In genomic region chr2:8459474-8459873, GRCh38 we compare ENCODE assay signal across 21 cellular contexts.
A peak's percentile ranks its signal among the peaks of the same experiment; 100 is the strongest.
DNase-seq lines count a peak whose midpoint lies in the region; ATAC-seq, FAIRE-seq and TF ChIP-seq lines count a peak whose summit lies in the region.
"Had no signal": no experiment of that assay in that cellular context is flagged by ENCODE, and none has a peak within 500 bp of the region (broad histone marks: within the 10 kb centered on the region; RNA-seq: fewer than 3 reads in every experiment).

No MANE protein-coding gene starts in this region.

- TF ChIP-seq EP300 in HepG2 (IDR thresholded peaks at IDR 0.05; ENCODE audit: low read depth in 2 of 2, low read length in 2 of 2) (no peak), HepG2 (CRISPR knock-in tag; IDR thresholded peaks at IDR 0.05; ENCODE audit: borderline replicate concordance) (no peak), K562 (IDR thresholded peaks at IDR 0.05; ENCODE audit: low read length) (no peak), stomach (IDR thresholded peaks at IDR 0.05) (no peak)

- BruUV-seq in HepG2 (replicated peaks; lab: Mats Ljungman, UMichigan) = no TSS peak
- BruUV-seq in K562 (replicated peaks; lab: Mats Ljungman, UMichigan) = no TSS peak

- H3K4me1 ChIP-seq in liver (ENCODE audit: control insufficient read depth in 4 of 4, insufficient read depth in 4 of 4, low read length in 3 of 4) (peaks cover 3 to 37% (median 21%) of the 10 kb centered on the region in 4 donors), HepG2 (ENCODE audit: insufficient read depth, low read length) (no peaks in the 10 kb centered on the region), K562 (replicated peaks in 1 of 2; ENCODE audit: control insufficient read depth in 2 of 2, insufficient read depth in 2 of 2, low read length in 2 of 2) (peaks cover 0 to 5% of the 10 kb centered on the region in 2 experiments; a peak in 1 of 5 replicates), stomach (peaks cover 21 to 29% (median 25%) of the 10 kb centered on the region in 4 donors)
- H3K4me1 ChIP-seq: A549 had no signal

- CTCF ChIA-PET in HepG2 (lab: Yijun Ruan, JAX; ENCODE audit: low intra/inter-chr PET ratio, low total read pairs) = no interaction called here
- CTCF ChIA-PET in K562 (lab: Yijun Ruan, JAX; ENCODE audit: low intra/inter-chr PET ratio) = no interaction called here

- in situ Hi-C loops in HepG2 (cut with HindIII; ENCODE audit: extremely low pct_ligation_motif_present, low pct_unique_long_range_greater_than_20kb) (no loop called here), K562 (cut with MboI) (no loop called here)

- H3K9ac ChIP-seq in liver (ENCODE audit: low read depth in 1 of 2, low read length in 2 of 2) (no peak overlapping the region), HepG2 (ENCODE audit: insufficient read depth, low read depth, low read length) (no peak overlapping the region), K562 (ENCODE audit: insufficient read depth in 1 of 2, low read depth in 2 of 2, low read length in 2 of 2) (no peak overlapping the region)

- H3K27me3 ChIP-seq in liver (ENCODE audit: control insufficient read depth in 4 of 4, insufficient read depth in 4 of 4, low read length in 3 of 4) (no peaks in the 10 kb centered on the region), HepG2 (ENCODE audit: control insufficient read depth in 1 of 2, insufficient read depth in 2 of 2, low read length in 2 of 2) (peaks cover 0 to 57% of the 10 kb centered on the region in 2 experiments; a peak in 3 of 5 replicates), K562 (ENCODE audit: control insufficient read depth in 2 of 2, insufficient read depth in 2 of 2, low read length in 2 of 2) (peaks cover 48 to 66% of the 10 kb centered on the region in 2 experiments), stomach (peaks cover 0 to 27% (median 6%) of the 10 kb centered on the region in 3 donors)
- H3K27me3 ChIP-seq: BE2C had no signal

- 90% methylated on average over 3 of the region's 3 CpGs for WGBS in liver
- WGBS in HepG2 (ENCODE audit: low lambda C conversion rate) = 43% methylated on average over 3 of the region's 3 CpGs
- 0% methylated on average over 3 of the region's 3 CpGs for WGBS in K562 (ENCODE audit: insufficient coverage, low coverage, missing lambda C conversion rate)
- WGBS in stomach, 5 donors = 95 to 100% (median 98%) methylated on average over 3 of the region's 3 CpGs

- peak overlapping the region; percentile 43 to 75 for H3K27ac ChIP-seq in liver (ENCODE audit: low read depth in 1 of 2, low read length in 2 of 2)
- no peak overlapping the region for H3K27ac ChIP-seq in HepG2 (ENCODE audit: extremely low read length, insufficient read depth, low read length)
- H3K27ac ChIP-seq in K562 (ENCODE audit: extremely low read depth, low read depth, low read length) = no peak overlapping the region
- H3K27ac ChIP-seq in stomach = no peak overlapping the region
- H3K27ac ChIP-seq: A549 had no signal

- H3K79me2 ChIP-seq in HepG2 (ENCODE audit: insufficient read depth, low read length) = no peaks in the 10 kb centered on the region
- no peaks in the 10 kb centered on the region for H3K79me2 ChIP-seq in K562 (ENCODE audit: control insufficient read depth, insufficient read depth, low read length)

- H3K4me3 ChIP-seq in liver (ENCODE audit: low read depth in 1 of 3, low read length in 3 of 3) (no peak overlapping the region), HepG2 (replicated peaks in 1 of 3; ENCODE audit: insufficient read depth in 1 of 3, low read depth in 2 of 3, low read length in 3 of 3) (no peak overlapping the region), K562 (no peak overlapping the region), stomach (no peak overlapping the region)
- H3K4me3 ChIP-seq: A549 had no signal

- FAIRE-seq in HepG2 (lab: Jason Lieb, UNC) = no peak
- FAIRE-seq in K562 (lab: Jason Lieb, UNC) = no peak
- FAIRE-seq: A549, D721Med, G401.6, GM12892, HTR-8/SVneo had no signal

- POLR2A ChIA-PET in HepG2 (lab: Yijun Ruan, JAX) (no interaction called here), K562 (lab: Yijun Ruan, JAX) (interaction anchor here (0.6 kb wide), 1 partner anchor 9 kb away, joined by 3 read pairs; no protein-coding TSS in a partner anchor)

- no peak overlapping the region for H3K4me2 ChIP-seq in HepG2 (ENCODE audit: low read depth, low read length)
- H3K4me2 ChIP-seq in K562 (ENCODE audit: insufficient read depth, low read length) = no peak overlapping the region
- H3K4me2 ChIP-seq: A549 had no signal

- H2AFZ ChIP-seq in HepG2 (ENCODE audit: low read length) = no peak overlapping the region
- no peak overlapping the region for H2AFZ ChIP-seq in K562 (ENCODE audit: low read depth, low read length)

- H3K36me3 Mint-ChIP-seq in natural killer cell = no peaks in the 10 kb centered on the region
- no peaks in the 10 kb centered on the region for H3K36me3 Mint-ChIP-seq in osteocyte (ENCODE audit: unreplicated experiment)
- H3K36me3 Mint-ChIP-seq: CD8-positive, alpha-beta T cell had no signal

- ATAC-seq in HepG2 = no peak
- no peak for ATAC-seq in K562
- no peak for ATAC-seq in natural killer cell
- no peak for ATAC-seq in HG03108 (IDR thresholded peaks at IDR 0.05; ENCODE audit: unreplicated experiment)
- ATAC-seq: A549; CD8-positive, alpha-beta T cell had no signal

- TF ChIP-seq RAD21 in liver (IDR thresholded peaks at IDR 0.05) (no peak), HepG2 (CRISPR knock-in tag; IDR thresholded peaks at IDR 0.05) (no peak), K562 (CRISPR knock-in tag; conservative IDR thresholded peaks at IDR 0.05 in 1 of 2, IDR thresholded peaks at IDR 0.05 in 1 of 2) (no peak)

- TF ChIP-seq CTCF in liver (IDR thresholded peaks at IDR 0.05; ENCODE audit: low read depth, low read length, missing input control) (no peak), HepG2 (CRISPR knock-in tag; IDR thresholded peaks at IDR 0.05) (no peak), K562 (IDR thresholded peaks at IDR 0.05 in 2 of 3, conservative IDR thresholded peaks at IDR 0.05 in 1 of 3; ENCODE audit: insufficient read depth in 2 of 3, low read depth in 1 of 3, low read length in 3 of 3) (no peak), natural killer cell (IDR thresholded peaks at IDR 0.05) (no peak), stomach (IDR thresholded peaks at IDR 0.05) (no peak), osteocyte (IDR thresholded peaks at IDR 0.05) (no peak)

- no peaks in the 10 kb centered on the region for H3K9me1 ChIP-seq in K562 (ENCODE audit: control insufficient read depth, insufficient read depth, low read length)

- peaks cover 76 to 79% of the 10 kb centered on the region in 2 donors for H3K4me1 Mint-ChIP-seq in natural killer cell
- H3K4me1 Mint-ChIP-seq in osteocyte (ENCODE audit: unreplicated experiment) = no peaks in the 10 kb centered on the region

- H4K20me1 ChIP-seq in HepG2 (ENCODE audit: insufficient read depth, low read length) (no peaks in the 10 kb centered on the region), K562 (replicated peaks; ENCODE audit: control insufficient read depth, insufficient read depth, low read length) (no peaks in the 10 kb centered on the region; the same call in 1 of the 2 replicates)

- H3K9me3 Mint-ChIP-seq in natural killer cell = no peaks in the 10 kb centered on the region
- no peaks in the 10 kb centered on the region for H3K9me3 Mint-ChIP-seq in osteocyte (ENCODE audit: unreplicated experiment)
- H3K9me3 Mint-ChIP-seq: CD8-positive, alpha-beta T cell; H9 had no signal

- intact Hi-C loops in HepG2 (cut with micrococcal nuclease; ENCODE audit: unreplicated experiment) (no loop called here), K562 (cut with micrococcal nuclease) (no loop called here), natural killer cell (cut with micrococcal nuclease) (loop anchor here (5.0 to 10.0 kb wide), 3 partner anchors 85 to 223 kb away; partner anchors contain the start of gene ID2), stomach (cut with DNase I; ENCODE audit: low total_unique reads) (no loop called here)

- H3K9me3 ChIP-seq in liver (ENCODE audit: control insufficient read depth in 4 of 4, low read length in 3 of 4) = no peaks in the 10 kb centered on the region
- H3K9me3 ChIP-seq in HepG2 (ENCODE audit: low read length) = no peaks in the 10 kb centered on the region
- no peaks in the 10 kb centered on the region for H3K9me3 ChIP-seq in K562 (replicated peaks; ENCODE audit: control insufficient read depth, insufficient read depth, low read depth, low read length)
- H3K9me3 ChIP-seq in stomach = no peaks in the 10 kb centered on the region
- H3K9me3 ChIP-seq: A549, BE2C had no signal

- H3K36me3 ChIP-seq in liver (ENCODE audit: control insufficient read depth in 4 of 4, insufficient read depth in 3 of 4, low read depth in 1 of 4, low read length in 3 of 4) (no peaks in the 10 kb centered on the region), HepG2 (replicated peaks in 1 of 2; ENCODE audit: control insufficient read depth in 1 of 2, insufficient read depth in 2 of 2, low read length in 2 of 2) (no peaks in the 10 kb centered on the region), K562 (ENCODE audit: control insufficient read depth, insufficient read depth, low read length) (no peaks in the 10 kb centered on the region), stomach (no peaks in the 10 kb centered on the region)
- H3K36me3 ChIP-seq: BE2C had no signal

- H3K4me3 Mint-ChIP-seq in natural killer cell (peak overlapping the region; percentile 93), osteocyte (ENCODE audit: unreplicated experiment) (no peak overlapping the region)
- H3K4me3 Mint-ChIP-seq: CD8-positive, alpha-beta T cell; H9 had no signal

- TF ChIP-seq POLR2A in HepG2 (IDR thresholded peaks at IDR 0.05; ENCODE audit: insufficient read depth in 1 of 2, low read depth in 2 of 2, low read length in 2 of 2) (no peak), K562 (conservative IDR thresholded peaks at IDR 0.05) (no peak), stomach (IDR thresholded peaks at IDR 0.05) (no peak)

- DNase-seq in HepG2 (ENCODE audit: low spot score) (no peak), K562 (ENCODE audit: extremely low read depth in 1 of 4, low spot score in 3 of 4) (no peak), natural killer cell (no peak), stomach (peak; percentile 3), activated gamma-delta T cell treated with Interleukin-2 at 50 U/mL for 16 hours (no peak), osteocyte (ENCODE audit: extremely low spot score, unreplicated experiment) (no peak)
- DNase-seq: BE2C; CD8-positive, alpha-beta T cell; COR-L47; DMS153; DMS79 treated with DMSO at 0.1 percent for 48 hours; EL; GOT3; H9 had no signal

- H3K27ac Mint-ChIP-seq in natural killer cell (peak overlapping the region; percentile 99 to 100), osteocyte (ENCODE audit: unreplicated experiment) (no peak overlapping the region)
- H3K27ac Mint-ChIP-seq: CD8-positive, alpha-beta T cell; H9 had no signal

- H3K27me3 Mint-ChIP-seq in natural killer cell (ENCODE audit: low read depth in 2 of 2) (no peaks in the 10 kb centered on the region), osteocyte (ENCODE audit: unreplicated experiment) (no peaks in the 10 kb centered on the region)

TF ChIP-seq in HepG2, 621 proteins besides CTCF, POLR2A, EP300 and RAD21 (continues in another document):
- TF ChIP-seq SKI (IDR thresholded peaks at IDR 0.05; ENCODE audit: partially characterized antibody) (no peak), ZSCAN9 (CRISPR knock-in tag; IDR thresholded peaks at IDR 0.05; ENCODE audit: borderline replicate concordance) (no peak)

TF ChIP-seq in K562, 482 proteins besides CTCF, POLR2A, EP300 and RAD21:
- TF ChIP-seq ZNF24 (IDR thresholded peaks at IDR 0.05) (peak; percentile 75), RBM14 (IDR thresholded peaks at IDR 0.05; ENCODE audit: borderline replicate concordance, insufficient read depth, low read depth, low read length) (no peak)
TF ChIP-seq in K562: peak in this region for 1.

Comparison
In these comparisons a context has a peak if more than half of its experiments do, and no peak if none do; other contexts are left out.
1. H3K27ac ChIP-seq: peak in liver (2 of 2); none in HepG2 (single experiment), K562 (single experiment) and stomach (0 of 5).